Comparison of ENCODE assay signal across 19 cellular contexts in the genomic region with DNA sequence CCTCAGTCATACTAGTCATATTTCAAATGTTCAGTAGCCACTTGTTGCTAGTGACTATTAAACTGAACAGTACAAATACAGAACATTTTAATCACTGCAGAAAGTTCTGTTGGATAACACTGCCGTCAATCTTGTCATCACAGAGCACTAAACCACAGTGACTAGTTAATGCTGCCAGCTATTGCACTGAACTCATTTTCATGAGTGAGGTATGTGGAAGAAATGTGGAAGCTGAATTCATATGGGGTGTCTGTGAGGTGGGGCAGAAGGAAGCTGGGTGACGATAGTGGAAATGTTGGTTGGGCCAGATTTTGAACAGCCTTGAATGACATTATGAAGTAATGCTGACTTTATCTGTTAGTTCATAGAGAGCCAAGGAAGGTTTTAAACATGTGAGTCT. TPM values are rescaled to one million over a fixed set of nuclear protein-coding genes. Genes with fewer than 3 reads are reported as not detected.
DNase-seq lines count a peak whose midpoint lies in the region; ATAC-seq, FAIRE-seq and TF ChIP-seq lines count a peak whose summit lies in the region.
"Had no signal": no experiment of that assay in that cellular context is flagged by ENCODE, and none has a peak within 500 bp of the region (broad histone marks: within the 10 kb centered on the region; RNA-seq: fewer than 3 reads in every experiment).

No MANE protein-coding gene starts in this region.

- H3K27ac ChIP-seq in left lung (peak overlapping the region in 1 of 2 donors; percentile 59), thoracic aorta (peak overlapping the region; percentile 2 to 60)
- H3K27ac ChIP-seq: hepatocyte, KMS-11, pancreas had no signal

- H3K27me3 Mint-ChIP-seq in chondrocyte (ENCODE audit: low read depth), result no peaks in the 10 kb centered on the region
- H3K27me3 Mint-ChIP-seq: CD4-positive, alpha-beta T cell; stimulated activated memory B cell treated with anti-CD40 and anti-IgM and Interleukin-4, amounts not matched to agents 10 μg/mL and 1 μg/mL and 100 μg/mL, for 72 hours had no signal

- H3K4me1 Mint-ChIP-seq in chondrocyte (ENCODE audit: low read depth), result peaks cover 77% of the 10 kb centered on the region

- H3K9me3 ChIP-seq in left lung (no peaks in the 10 kb centered on the region), thoracic aorta (no peaks in the 10 kb centered on the region)
- H3K9me3 ChIP-seq: pancreas had no signal

- H3K27me3 ChIP-seq in left lung, result no peaks in the 10 kb centered on the region
- H3K27me3 ChIP-seq in thoracic aorta (replicated peaks; ENCODE audit: insufficient read depth), result no peaks in the 10 kb centered on the region
- H3K27me3 ChIP-seq: hepatocyte, pancreas had no signal

- peak overlapping the region; percentile 91 for H3K27ac Mint-ChIP-seq in chondrocyte (ENCODE audit: unreplicated experiment)
- H3K27ac Mint-ChIP-seq: activated T-cell treated with anti-CD3 and anti-CD28 coated beads, Interleukin-2, amount 50 U/mL, for 72 hours; CD4-positive, alpha-beta T cell; stimulated activated memory B cell treated with anti-CD40 and anti-IgM and Interleukin-4, amounts not matched to agents 10 μg/mL and 1 μg/mL and 100 μg/mL, for 72 hours had no signal

- H3K9me3 Mint-ChIP-seq in chondrocyte (ENCODE audit: low read depth), result no peaks in the 10 kb centered on the region
- H3K9me3 Mint-ChIP-seq: activated T-cell treated with anti-CD3 and anti-CD28 coated beads, Interleukin-2, amount 50 U/mL, for 72 hours; CD4-positive, alpha-beta T cell; stimulated activated memory B cell treated with anti-CD40 and anti-IgM and Interleukin-4, amounts not matched to agents 10 μg/mL and 1 μg/mL and 100 μg/mL, for 72 hours had no signal

- peaks cover 2% of the 10 kb centered on the region for H3K36me3 Mint-ChIP-seq in chondrocyte (ENCODE audit: low read depth)

- DNase-seq in H54 (ENCODE audit: insufficient read length, low spot score) (no peak), chondrocyte (ENCODE audit: low spot score) (no peak), left lung (no peak), thoracic aorta (ENCODE audit: low spot score) (peak; percentile 17), superior temporal gyrus (ENCODE audit: extremely low spot score) (no peak), NCI-H2081 treated with DMSO at 0.1 percent for 48 hours (lab: John Stamatoyannopoulos, UW) (no peak)
- no peak for DNase-seq in activated CD4-positive, alpha-beta T cell treated with anti-CD3 and anti-CD28 coated beads for 4 hours
- DNase-seq: activated CD4-positive, alpha-beta T cell treated with anti-CD3 and anti-CD28 coated beads for 48 hours; activated T-cell treated with anti-CD3 and anti-CD28 coated beads, Interleukin-2, amount 50 U/mL, for 72 hours; CD4-positive, alpha-beta T cell; effector CD8-positive, alpha-beta T cell; GDM1; NCI-H1694; pancreas; stimulated activated CD4-positive, alpha-beta T cell treated with anti-CD3 and anti-CD28 coated beads, Interleukin-2, amount 100 ng/mL, for 48 hours had no signal

- intact Hi-C loops in left lung (cut with DNase I), result no loop called here

- peak; percentile 66 for FAIRE-seq in H54 (lab: Jason Lieb, UNC)
- FAIRE-seq: pancreas had no signal

- H3K36me3 ChIP-seq in left lung (no peaks in the 10 kb centered on the region), thoracic aorta (no peaks in the 10 kb centered on the region)
- H3K36me3 ChIP-seq: pancreas had no signal

- no peak for TF ChIP-seq POLR2A in H54 (IDR thresholded peaks at IDR 0.05; ENCODE audit: low read depth, low read length)

- TF ChIP-seq CTCF in chondrocyte (IDR thresholded peaks at IDR 0.05), result peak; percentile 3
- TF ChIP-seq CTCF in left lung (IDR thresholded peaks at IDR 0.05), result no peak
- TF ChIP-seq CTCF in thoracic aorta (IDR thresholded peaks at IDR 0.05), result no peak

- ATAC-seq in left lung (peak; percentile 27), thoracic aorta (ENCODE audit: insufficient number of reproducible peaks, low FRiP score, low read depth) (peak; percentile 86), GM21619 (IDR thresholded peaks at IDR 0.05; ENCODE audit: unreplicated experiment) (no peak)
- ATAC-seq: activated T-cell treated with anti-CD3 and anti-CD28 coated beads, Interleukin-2, amount 50 U/mL, for 72 hours; stimulated activated memory B cell treated with anti-CD40 and anti-IgM and Interleukin-4, amounts not matched to agents 10 μg/mL and 1 μg/mL and 100 μg/mL, for 72 hours had no signal

- H3K4me3 ChIP-seq in left lung, result no peak overlapping the region
- H3K4me3 ChIP-seq in thoracic aorta, result peak overlapping the region; percentile 19
- H3K4me3 ChIP-seq: hepatocyte, pancreas had no signal

- peaks cover 0 to 32% of the 10 kb centered on the region in 2 donors for H3K4me1 ChIP-seq in left lung
- peaks cover 40 to 95% of the 10 kb centered on the region in 2 donors for H3K4me1 ChIP-seq in thoracic aorta (ENCODE audit: control insufficient read depth in 1 of 2, low read depth in 2 of 2)

- H3K4me3 Mint-ChIP-seq in chondrocyte (ENCODE audit: unreplicated experiment), result no peak overlapping the region
- H3K4me3 Mint-ChIP-seq: activated T-cell treated with anti-CD3 and anti-CD28 coated beads, Interleukin-2, amount 50 U/mL, for 72 hours; CD4-positive, alpha-beta T cell; stimulated activated memory B cell treated with anti-CD40 and anti-IgM and Interleukin-4, amounts not matched to agents 10 μg/mL and 1 μg/mL and 100 μg/mL, for 72 hours had no signal

RNA-seq across cellular contexts. Expression of gene OSBPL9, which starts 49.6 kb away (rescaled TPM):
- total RNA-seq in chondrocyte, result 178 to 258 TPM (median 186 TPM) in 3 replicates
- total RNA-seq in left lung, result 10 to 100 TPM; 63.1 to 73.3 TPM
- total RNA-seq in thoracic aorta, result 100 to 1,000 TPM in 1 of 2 donors, 10 to 100 TPM in 1; 94.1 to 114 TPM
